ENCODE assay signal across 1 cellular context in the genomic region with DNA sequence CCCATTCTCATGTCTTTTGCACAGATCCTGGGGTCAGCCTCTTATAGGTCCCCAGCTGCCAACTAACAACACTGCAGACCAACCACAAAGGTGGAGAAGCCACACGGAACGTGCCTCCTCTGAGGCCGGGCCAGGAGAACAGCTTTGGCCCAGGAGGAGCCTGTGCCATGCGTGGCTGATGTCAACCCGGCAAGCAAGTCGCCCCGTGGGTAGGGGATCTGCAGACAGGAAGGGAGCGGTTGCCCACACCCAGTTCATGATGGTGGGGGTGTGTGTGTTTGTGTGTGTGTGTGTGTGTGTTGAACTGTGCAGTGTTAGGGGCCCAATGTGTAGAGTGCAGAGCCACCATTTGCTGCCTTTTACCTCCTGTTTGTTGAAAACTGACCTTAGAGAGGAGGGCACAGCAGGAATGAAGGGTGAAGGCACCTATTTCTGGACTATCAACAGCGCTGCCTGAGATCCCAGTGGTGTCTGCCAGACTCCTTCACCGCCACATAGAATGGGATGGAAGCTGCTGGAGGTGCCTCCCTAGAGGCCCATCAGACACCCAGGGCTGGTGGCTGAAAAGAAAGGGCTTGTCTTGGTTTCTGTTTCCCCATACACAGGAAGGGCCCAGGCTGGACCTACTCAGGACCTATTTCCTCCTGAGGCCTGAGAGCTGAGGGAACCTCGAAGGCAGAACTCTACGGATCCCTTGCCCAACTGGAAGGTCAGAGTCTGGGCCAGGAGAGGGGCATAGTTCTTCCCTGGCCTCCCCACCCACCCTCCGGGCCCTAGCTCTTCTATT.
TF ChIP-seq lines count a peak whose summit lies in the region.

No MANE protein-coding gene starts in this region.

TF ChIP-seq in SK-N-SH, 30 proteins besides CTCF, POLR2A, EP300 and RAD21:
- TF ChIP-seq USF2 (IDR thresholded peaks at IDR 0.05; ENCODE audit: borderline replicate concordance, low read depth, low read length) (no peak), RCOR1 (IDR thresholded peaks at IDR 0.05; ENCODE audit: low read length) (no peak), TAF1 (IDR thresholded peaks at IDR 0.05; ENCODE audit: borderline replicate concordance, low read depth, low read length) (no peak), SMC3 (IDR thresholded peaks at IDR 0.05; ENCODE audit: low read depth, low read length) (no peak), MXI1 (IDR thresholded peaks at IDR 0.05; ENCODE audit: low read depth, low read length) (no peak), RFX5 (IDR thresholded peaks at IDR 0.05; ENCODE audit: low read length) (no peak), TCF12 (IDR thresholded peaks at IDR 0.05) (no peak), EZH2phosphoT487 (IDR thresholded peaks at IDR 0.05; ENCODE audit: borderline replicate concordance, low read depth) (no peak), SIN3A (IDR thresholded peaks at IDR 0.05; ENCODE audit: borderline replicate concordance, low read depth, low read length) (no peak), FOSL2 (IDR thresholded peaks at IDR 0.05; ENCODE audit: borderline replicate concordance, low read depth) (no peak), MEF2A (IDR thresholded peaks at IDR 0.05; ENCODE audit: borderline replicate concordance, low read depth) (no peak), ELF1 (IDR thresholded peaks at IDR 0.05) (no peak), POLR2AphosphoS5 (IDR thresholded peaks at IDR 0.05; ENCODE audit: low read depth, low read length) (no peak)
- TF ChIP-seq, protein P1, sequence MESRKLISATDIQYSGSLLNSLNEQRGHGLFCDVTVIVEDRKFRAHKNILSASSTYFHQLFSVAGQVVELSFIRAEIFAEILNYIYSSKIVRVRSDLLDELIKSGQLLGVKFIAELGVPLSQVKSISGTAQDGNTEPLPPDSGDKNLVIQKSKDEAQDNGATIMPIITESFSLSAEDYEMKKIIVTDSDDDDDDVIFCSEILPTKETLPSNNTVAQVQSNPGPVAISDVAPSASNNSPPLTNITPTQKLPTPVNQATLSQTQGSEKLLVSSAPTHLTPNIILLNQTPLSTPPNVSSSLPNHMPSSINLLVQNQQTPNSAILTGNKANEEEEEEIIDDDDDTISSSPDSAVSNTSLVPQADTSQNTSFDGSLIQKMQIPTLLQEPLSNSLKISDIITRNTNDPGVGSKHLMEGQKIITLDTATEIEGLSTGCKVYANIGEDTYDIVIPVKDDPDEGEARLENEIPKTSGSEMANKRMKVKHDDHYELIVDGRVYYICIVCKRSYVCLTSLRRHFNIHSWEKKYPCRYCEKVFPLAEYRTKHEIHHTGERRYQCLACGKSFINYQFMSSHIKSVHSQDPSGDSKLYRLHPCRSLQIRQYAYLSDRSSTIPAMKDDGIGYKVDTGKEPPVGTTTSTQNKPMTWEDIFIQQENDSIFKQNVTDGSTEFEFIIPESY (IDR thresholded peaks at IDR 0.05; ENCODE audit: borderline replicate concordance, low read depth) = no peak
- TF ChIP-seq, protein P2, sequence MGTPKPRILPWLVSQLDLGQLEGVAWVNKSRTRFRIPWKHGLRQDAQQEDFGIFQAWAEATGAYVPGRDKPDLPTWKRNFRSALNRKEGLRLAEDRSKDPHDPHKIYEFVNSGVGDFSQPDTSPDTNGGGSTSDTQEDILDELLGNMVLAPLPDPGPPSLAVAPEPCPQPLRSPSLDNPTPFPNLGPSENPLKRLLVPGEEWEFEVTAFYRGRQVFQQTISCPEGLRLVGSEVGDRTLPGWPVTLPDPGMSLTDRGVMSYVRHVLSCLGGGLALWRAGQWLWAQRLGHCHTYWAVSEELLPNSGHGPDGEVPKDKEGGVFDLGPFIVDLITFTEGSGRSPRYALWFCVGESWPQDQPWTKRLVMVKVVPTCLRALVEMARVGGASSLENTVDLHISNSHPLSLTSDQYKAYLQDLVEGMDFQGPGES (IDR thresholded peaks at IDR 0.05; ENCODE audit: low read depth, low read length) = no peak
